19 cellular contexts compared by ENCODE assay signal in the genomic region with DNA sequence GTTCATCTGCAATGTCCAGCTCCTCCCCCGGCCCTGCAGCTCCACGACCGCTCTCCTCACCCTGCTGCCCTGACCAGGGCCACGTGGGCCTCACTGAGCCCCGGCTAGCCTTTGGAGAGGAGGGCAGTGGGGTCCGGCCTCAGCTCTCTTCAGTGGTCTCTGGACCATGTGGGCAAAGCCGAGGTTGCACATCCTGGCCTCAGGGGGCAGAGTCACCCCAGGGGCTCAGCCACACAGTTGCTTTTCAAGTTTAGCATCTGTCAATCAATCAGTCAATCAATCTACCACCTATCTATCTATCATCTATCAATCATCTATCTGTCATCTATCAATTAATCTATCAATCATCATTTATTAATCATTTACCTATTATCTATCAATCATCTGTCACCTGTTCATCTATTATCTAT. TPM values are rescaled to one million over a fixed set of nuclear protein-coding genes. Genes with fewer than 3 reads are reported as not detected.
DNase-seq lines count a peak whose midpoint lies in the region; ATAC-seq and TF ChIP-seq lines count a peak whose summit lies in the region.
"Had no signal": no experiment of that assay in that cellular context is flagged by ENCODE, and none has a peak within 500 bp of the region (broad histone marks: within the 10 kb centered on the region; RNA-seq: fewer than 3 reads in every experiment).

No MANE protein-coding gene starts in this region.

- intact Hi-C loops in heart right ventricle (cut with DNase I) (loop anchor here in 1 of 10 donors (5.0 kb wide), 1 partner anchor 62 kb away; no protein-coding TSS in a partner anchor), left ventricle myocardium superior (cut with micrococcal nuclease) (no loop called here), right cardiac atrium (cut with DNase I) (no loop called here), vagina (cut with DNase I) (no loop called here), MCF 10A (cut with micrococcal nuclease) (no loop called here)

- ATAC-seq in heart right ventricle, result no peak
- ATAC-seq in left ventricle myocardium superior, result no peak
- no peak for ATAC-seq in right cardiac atrium
- no peak for ATAC-seq in GM18907 (IDR thresholded peaks at IDR 0.05; ENCODE audit: unreplicated experiment)
- ATAC-seq: gastrocnemius medialis had no signal

- H3K27me3 Mint-ChIP-seq in MCF 10A (ENCODE audit: insufficient read depth, unreplicated experiment), result no peaks in the 10 kb centered on the region

- no peaks in the 10 kb centered on the region for H3K9me3 Mint-ChIP-seq in MCF 10A (ENCODE audit: unreplicated experiment)
- H3K9me3 Mint-ChIP-seq: activated naive CD4-positive, alpha-beta T cell treated with anti-CD3 and anti-CD28 coated beads, Interleukin-2, amount 50 U/mL, for 24 hours had no signal

- H3K4me1 ChIP-seq in heart right ventricle, result peaks cover 8 to 28% (median 19%) of the 10 kb centered on the region in 9 donors
- H3K4me1 ChIP-seq in adipocyte (ENCODE audit: control insufficient read depth, insufficient read depth, low read length), result peaks cover 16% of the 10 kb centered on the region
- H3K4me1 ChIP-seq in right cardiac atrium (ENCODE audit: control insufficient read depth, insufficient read depth, low read length), result peaks cover 5% of the 10 kb centered on the region
- H3K4me1 ChIP-seq in vagina, result peaks cover 45% of the 10 kb centered on the region

- CTCF ChIA-PET in MCF 10A (lab: Yijun Ruan, JAX), result interaction anchor here (0.7 kb wide), 1 partner anchor 76 kb away, joined by 4 read pairs; no protein-coding TSS in a partner anchor

- POLR2A ChIA-PET in MCF 10A (lab: Yijun Ruan, JAX), result interaction anchor here (1.1 kb wide), 1 partner anchor 12 kb away, joined by 3 read pairs; no protein-coding TSS in a partner anchor

- no peaks in the 10 kb centered on the region for H3K9me3 ChIP-seq in heart right ventricle
- no peaks in the 10 kb centered on the region for H3K9me3 ChIP-seq in adipocyte (ENCODE audit: control insufficient read depth, low read length)
- no peaks in the 10 kb centered on the region for H3K9me3 ChIP-seq in right cardiac atrium (ENCODE audit: control insufficient read depth, low read length)
- no peaks in the 10 kb centered on the region for H3K9me3 ChIP-seq in vagina
- H3K9me3 ChIP-seq: gastrocnemius medialis, thyroid gland had no signal

- H3K4me3 Mint-ChIP-seq in MCF 10A (ENCODE audit: unreplicated experiment), result no peak overlapping the region
- H3K4me3 Mint-ChIP-seq: activated naive CD4-positive, alpha-beta T cell treated with anti-CD3 and anti-CD28 coated beads, Interleukin-2, amount 50 U/mL, for 24 hours had no signal

- 56 to 57% methylated on average over 7 of the region's 7 CpGs for WGBS in heart right ventricle, 2 donors
- 51% methylated on average over 7 of the region's 7 CpGs for WGBS in right cardiac atrium

- H3K27ac Mint-ChIP-seq in MCF 10A (ENCODE audit: low read depth, unreplicated experiment), result no peak overlapping the region
- H3K27ac Mint-ChIP-seq: activated naive CD4-positive, alpha-beta T cell treated with anti-CD3 and anti-CD28 coated beads, Interleukin-2, amount 50 U/mL, for 24 hours had no signal

- H3K27ac ChIP-seq in heart right ventricle, result peak overlapping the region in 7 of 10 donors; percentile 80 to 94 (median 86)
- H3K27ac ChIP-seq in right cardiac atrium (ENCODE audit: low read length), result peak overlapping the region; percentile 71
- H3K27ac ChIP-seq in vagina, result peak overlapping the region; percentile 45
- H3K27ac ChIP-seq: thyroid gland had no signal

- no TSS peak for BruUV-seq in MCF 10A (replicated peaks; lab: Mats Ljungman, UMichigan)

- H3K27me3 ChIP-seq in heart right ventricle, result peaks cover 3 to 69% (median 65%) of the 10 kb centered on the region in 7 donors
- peaks cover 18% of the 10 kb centered on the region for H3K27me3 ChIP-seq in adipocyte (replicated peaks; ENCODE audit: control insufficient read depth, insufficient read depth, low read length)
- H3K27me3 ChIP-seq in right cardiac atrium (ENCODE audit: control insufficient read depth, insufficient read depth), result no peaks in the 10 kb centered on the region
- H3K27me3 ChIP-seq in vagina, result no peaks in the 10 kb centered on the region

- DNase-seq in heart right ventricle (no peak), left ventricle myocardium superior (no peak), adipocyte (ENCODE audit: low read depth) (no peak), right cardiac atrium (no peak), vagina (ENCODE audit: extremely low spot score in 2 of 2) (no peak), MCF 10A (ENCODE audit: unreplicated experiment) (no peak), NCI-H446 treated with DMSO at 0.1 percent for 48 hours (lab: John Stamatoyannopoulos, UW) (no peak)
- DNase-seq: activated CD4-positive, alpha-beta T cell treated with anti-CD3 and anti-CD28 coated beads for 4 hours; activated T-cell treated with anti-CD3 and anti-CD28 coated beads for 4 hours; effector memory CD4-positive, alpha-beta T cell; gastrocnemius medialis; KG1; NCI-H1105 treated with DMSO at 0.1 percent for 48 hours; SHP77 treated with DMSO at 0.1 percent for 48 hours; stimulated activated CD4-positive, alpha-beta T cell treated with anti-CD3 and anti-CD28 coated beads, Interleukin-4, amount 100 ng/mL, for 1 hour; T-helper 9 cell; thyroid gland had no signal

- H3K4me3 ChIP-seq in heart right ventricle (no peak overlapping the region), adipocyte (ENCODE audit: low read length) (no peak overlapping the region), right cardiac atrium (ENCODE audit: low read length) (no peak overlapping the region), vagina (no peak overlapping the region)
- H3K4me3 ChIP-seq: gastrocnemius medialis, thyroid gland had no signal

- H3K36me3 ChIP-seq in heart right ventricle (no peaks in the 10 kb centered on the region), adipocyte (ENCODE audit: control insufficient read depth, insufficient read depth, low read length, severe bottlenecking) (no peaks in the 10 kb centered on the region), vagina (no peaks in the 10 kb centered on the region)
- H3K36me3 ChIP-seq: gastrocnemius medialis, thyroid gland had no signal

- H3K9ac ChIP-seq in adipocyte (ENCODE audit: low read length), result peak overlapping the region; percentile 58

- no peak for TF ChIP-seq POLR2A in vagina (IDR thresholded peaks at IDR 0.05)

- peak in 1 of 9 donors; percentile 4 for TF ChIP-seq CTCF in heart right ventricle (IDR thresholded peaks at IDR 0.05)
- no peak for TF ChIP-seq CTCF in vagina (IDR thresholded peaks at IDR 0.05)
- no peak for TF ChIP-seq CTCF in MCF 10A (IDR thresholded peaks at IDR 0.05; ENCODE audit: unreplicated experiment)

- peaks cover 5% of the 10 kb centered on the region for H3K36me3 Mint-ChIP-seq in MCF 10A (ENCODE audit: insufficient read depth, unreplicated experiment)
- H3K36me3 Mint-ChIP-seq: activated naive CD4-positive, alpha-beta T cell treated with anti-CD3 and anti-CD28 coated beads, Interleukin-2, amount 50 U/mL, for 24 hours had no signal

- H3K4me1 Mint-ChIP-seq in MCF 10A (ENCODE audit: insufficient read depth, unreplicated experiment), result peaks cover 11% of the 10 kb centered on the region

RNA-seq across cellular contexts. Expression of gene DIRAS1, which starts 3.0 kb away (rescaled TPM):
- 100 to 1,000 TPM; 104 to 381 (median 184) TPM for total RNA-seq in heart right ventricle
- 100 to 1,000 TPM in 1 of 2 donors, 10 to 100 TPM in 1; 63.7 to 107 TPM for polyA plus RNA-seq in heart right ventricle
- total RNA-seq in left ventricle myocardium superior, result 241 TPM
- 100 to 1,000 TPM; 160 to 176 (median 172) TPM for total RNA-seq in right cardiac atrium
- 155 TPM for polyA plus RNA-seq in right cardiac atrium
- total RNA-seq in vagina, result 2.0 TPM
- total RNA-seq in MCF 10A (2022), result 0.37 and 0.74 TPM in 2 replicates

RNA-seq across cellular contexts. Expression of gene SLC39A3, which starts 15.7 kb away (rescaled TPM):
- 10 to 100 TPM; 16.5 to 27.7 (median 21.6) TPM for total RNA-seq in heart right ventricle
- 10 to 100 TPM; 26.1 to 66.8 TPM for polyA plus RNA-seq in heart right ventricle
- 26.6 TPM for total RNA-seq in left ventricle myocardium superior
- 10 to 100 TPM; 19.9 to 25.5 (median 23.4) TPM for total RNA-seq in right cardiac atrium
- 29.3 TPM for polyA plus RNA-seq in right cardiac atrium
- total RNA-seq in vagina, result 27.7 TPM
- total RNA-seq in MCF 10A (2022), result 21.3 and 29.9 TPM in 2 replicates

RNA-seq across cellular contexts. Expression of gene GNG7, which starts 21.7 kb away (rescaled TPM):
- total RNA-seq in heart right ventricle (10 to 100 TPM; 27.9 to 56.9 (median 39.7) TPM), left ventricle myocardium superior (39.3 TPM), right cardiac atrium (10 to 100 TPM; 40.2 to 58.2 (median 48.6) TPM), vagina (2.0 TPM), MCF 10A (2022) (0.22 and 0.51 TPM in 2 replicates)
- polyA plus RNA-seq in heart right ventricle (10 to 100 TPM in 1 of 2 donors, 1 to 10 TPM in 1; 8.4 to 14.9 TPM), right cardiac atrium (25.4 TPM)

RNA-seq across cellular contexts. Expression of gene SGTA, which starts 58.9 kb away (rescaled TPM):
- total RNA-seq in heart right ventricle (10 to 100 TPM; 52.6 to 84.9 (median 64.6) TPM), left ventricle myocardium superior (68.7 TPM), right cardiac atrium (10 to 100 TPM; 53.6 to 84.2 (median 64.6) TPM), vagina (58.4 TPM), MCF 10A (2022) (63.2 and 66.6 TPM in 2 replicates)
- polyA plus RNA-seq in heart right ventricle (100 to 1,000 TPM in 1 of 2 donors, 10 to 100 TPM in 1; 90.2 to 102 TPM), right cardiac atrium (86.5 TPM)

Comparison
In these comparisons a context has a peak if more than half of its experiments do, and no peak if none do; other contexts are left out.
1. RNA of gene DIRAS1, which starts 3.0 kb away (total RNA-seq): 241 TPM in left ventricle myocardium superior (single experiment), 104 to 381 TPM in heart right ventricle and 160 to 176 TPM in right cardiac atrium; 2.0 TPM in vagina (single experiment) and 0.37 to 0.74 TPM in MCF 10A; every median in the first group is over 10 times any median in the second.
2. Peak in every context shown above with its lines, with median percentiles within 50 percentile points of each other: H3K27ac ChIP-seq.